ENCODE assay signal across 16 cellular contexts in genomic region chrX:120429776-120430535, GRCh38. TPM values are rescaled to one million over a fixed set of nuclear protein-coding genes. Genes with fewer than 3 reads are reported as not detected.
DNase-seq lines count a peak whose midpoint lies in the region; ATAC-seq and TF ChIP-seq lines count a peak whose summit lies in the region.
"Had no signal": no experiment of that assay in that cellular context is flagged by ENCODE, and none has a peak within 500 bp of the region (broad histone marks: within the 10 kb centered on the region; RNA-seq: fewer than 3 reads in every experiment).

No MANE protein-coding gene starts in this region.

- H3K27me3 Mint-ChIP-seq in MCF 10A (ENCODE audit: insufficient read depth, unreplicated experiment): peaks cover 59% of the 10 kb centered on the region
- no peaks in the 10 kb centered on the region for H3K27me3 Mint-ChIP-seq in natural killer cell (ENCODE audit: low read depth in 2 of 2)
- H3K27me3 Mint-ChIP-seq: type B pancreatic cell had no signal

- POLR2A ChIA-PET in MCF 10A (lab: Yijun Ruan, JAX): no interaction called here

- peaks cover 6% of the 10 kb centered on the region for H3K4me1 Mint-ChIP-seq in MCF 10A (ENCODE audit: insufficient read depth, unreplicated experiment)
- no peaks in the 10 kb centered on the region for H3K4me1 Mint-ChIP-seq in natural killer cell

- 65 to 81% (median 69%) methylated on average over 2 of the region's 2 CpGs for WGBS in stomach, 5 donors

- H3K4me3 ChIP-seq in stomach: no peak overlapping the region

- H3K27ac ChIP-seq in stomach: no peak overlapping the region
- H3K27ac ChIP-seq: epithelial cell of prostate, HL-60, WERI-Rb-1 had no signal

- ATAC-seq in GM18511 (IDR thresholded peaks at IDR 0.05; ENCODE audit: unreplicated experiment) (peak; percentile 82), HG02610 (IDR thresholded peaks at IDR 0.05; ENCODE audit: unreplicated experiment) (peak; percentile 59), natural killer cell (no peak)
- ATAC-seq: activated CD8-positive, alpha-beta T cell treated with anti-CD3 and anti-CD28 coated beads, Interleukin-2, amount 10 ng/mL, durations not matched to agents 7 days and 5 days had no signal

- H3K9me3 Mint-ChIP-seq in MCF 10A (ENCODE audit: unreplicated experiment): no peaks in the 10 kb centered on the region
- no peaks in the 10 kb centered on the region for H3K9me3 Mint-ChIP-seq in natural killer cell
- H3K9me3 Mint-ChIP-seq: type B pancreatic cell had no signal

- peaks cover 0 to 9% (median 0%) of the 10 kb centered on the region in 4 donors for H3K4me1 ChIP-seq in stomach

- CTCF ChIA-PET in MCF 10A (lab: Yijun Ruan, JAX): interaction anchor here (0.6 to 1.5 kb wide), 3 partner anchors 11 to 22 kb away, joined by 3 to 4 read pairs (median 3); no protein-coding TSS in a partner anchor

- H3K4me3 Mint-ChIP-seq in MCF 10A (ENCODE audit: unreplicated experiment): no peak overlapping the region
- H3K4me3 Mint-ChIP-seq in natural killer cell: no peak overlapping the region
- H3K4me3 Mint-ChIP-seq: activated CD8-positive, alpha-beta T cell treated with anti-CD3 and anti-CD28 coated beads, Interleukin-2, amount 10 ng/mL, durations not matched to agents 7 days and 5 days; type B pancreatic cell had no signal

- no peaks in the 10 kb centered on the region for H3K9me3 ChIP-seq in stomach

- DNase-seq in NCI-H2107 treated with DMSO at 0.1 percent for 48 hours (lab: John Stamatoyannopoulos, UW; ENCODE audit: unreplicated experiment) (peak; percentile 56), fibroblast of gingiva (ENCODE audit: low read depth) (peak; percentile 2), NCI-H128 (lab: John Stamatoyannopoulos, UW; ENCODE audit: unreplicated experiment) (no peak), MCF 10A (ENCODE audit: unreplicated experiment) (no peak), natural killer cell (no peak), stomach (no peak)
- DNase-seq: activated CD8-positive, alpha-beta T cell treated with anti-CD3 and anti-CD28 coated beads, Interleukin-2, amount 10 ng/mL, durations not matched to agents 7 days and 5 days; KG1; NCI-H1417 treated with DMSO at 0.1 percent for 48 hours; SW 1271; WERI-Rb-1 had no signal

- H3K27me3 ChIP-seq in stomach: no peaks in the 10 kb centered on the region

- TF ChIP-seq POLR2A in stomach (IDR thresholded peaks at IDR 0.05): no peak

- H3K36me3 ChIP-seq in stomach: no peaks in the 10 kb centered on the region
- H3K36me3 ChIP-seq: WERI-Rb-1 had no signal

- TF ChIP-seq EP300 in stomach (IDR thresholded peaks at IDR 0.05): no peak

- BruUV-seq in MCF 10A (replicated peaks; lab: Mats Ljungman, UMichigan): no TSS peak

- intact Hi-C loops in MCF 10A (cut with micrococcal nuclease): no loop called here
- intact Hi-C loops in natural killer cell (cut with micrococcal nuclease): no loop called here
- intact Hi-C loops in stomach (cut with DNase I; ENCODE audit: low total_unique reads): no loop called here

- H3K27ac Mint-ChIP-seq in MCF 10A (ENCODE audit: low read depth, unreplicated experiment) (no peak overlapping the region), natural killer cell (no peak overlapping the region)
- H3K27ac Mint-ChIP-seq: activated CD8-positive, alpha-beta T cell treated with anti-CD3 and anti-CD28 coated beads, Interleukin-2, amount 10 ng/mL, durations not matched to agents 7 days and 5 days; type B pancreatic cell had no signal

- H3K36me3 Mint-ChIP-seq in MCF 10A (ENCODE audit: insufficient read depth, unreplicated experiment) (no peaks in the 10 kb centered on the region), natural killer cell (no peaks in the 10 kb centered on the region)
- H3K36me3 Mint-ChIP-seq: type B pancreatic cell had no signal

- TF ChIP-seq CTCF in MCF 10A (IDR thresholded peaks at IDR 0.05; ENCODE audit: unreplicated experiment) (no peak), natural killer cell (IDR thresholded peaks at IDR 0.05) (no peak), stomach (IDR thresholded peaks at IDR 0.05) (no peak)

RNA-seq across cellular contexts. Expression of gene LAMP2, which starts 39.1 kb away (rescaled TPM):
- 67.0 and 74.8 TPM in 2 replicates for total RNA-seq in MCF 10A (2022)
- total RNA-seq in natural killer cell: 10 to 100 TPM; 33.8 to 45.8 (median 39.1) TPM
- total RNA-seq in stomach: 100 to 1,000 TPM in 1 of 5 donors, 10 to 100 TPM in 3, 1 to 10 TPM in 1; 2.6 to 153 (median 35.7) TPM
- 10 to 100 TPM; 21.8 to 41.5 (median 29.6) TPM for polyA plus RNA-seq in stomach

Comparison
In these comparisons a context has a peak if more than half of its experiments do, and no peak if none do; other contexts are left out.
1. ATAC-seq: peak in GM18511 (single experiment) and HG02610 (single experiment); none in natural killer cell (0 of 3).
2. DNase-seq: peak in NCI-H2107 treated with DMSO at 0.1 percent for 48 hours (single experiment) and fibroblast of gingiva (single experiment); none in NCI-H128 (single experiment), MCF 10A (single experiment), natural killer cell (single experiment) and stomach (single experiment).